28 cellular contexts compared by ENCODE assay signal in the genomic region with DNA sequence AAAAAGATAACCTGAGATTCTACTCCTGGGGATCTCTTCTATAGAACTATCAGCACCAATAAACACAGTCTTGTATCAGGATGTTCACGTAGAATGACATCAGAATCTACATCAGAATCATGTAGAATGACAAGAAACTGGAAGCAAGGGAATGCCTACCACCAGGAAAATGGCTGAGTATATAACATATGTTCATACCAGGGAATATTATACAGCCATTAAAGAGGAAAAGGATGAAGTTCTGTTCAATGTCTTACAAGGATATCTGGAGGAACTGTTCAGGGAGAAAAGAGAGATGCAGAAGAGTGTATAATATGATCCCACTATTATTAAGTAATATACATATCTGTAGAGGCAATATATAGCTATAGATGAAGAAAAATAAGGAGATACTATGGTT.
"Had no signal": no experiment of that assay in that cellular context is flagged by ENCODE, and none has a peak within 500 bp of the region (broad histone marks: within the 10 kb centered on the region; RNA-seq: fewer than 3 reads in every experiment).

No MANE protein-coding gene starts in this region.

- H3K27me3 Mint-ChIP-seq: stimulated activated memory B cell treated with anti-CD40 and anti-IgM and Interleukin-4, amounts not matched to agents 10 μg/mL and 1 μg/mL and 100 μg/mL, for 72 hours; stimulated activated naive CD8-positive, alpha-beta T cell treated with anti-CD3 and anti-CD28 coated beads, Interleukin-15, amount 100 ng/mL, for 72 hours; stimulated activated naive CD8-positive, alpha-beta T cell treated with anti-CD3 and anti-CD28 coated beads, Interleukin-15, Interleukin-2, amounts not matched to agents 100 ng/mL and 50 ng/mL, for 24 hours; type B pancreatic cell had no signal

- H3K9me3 ChIP-seq: stomach, suprapubic skin, testis, thoracic aorta, thyroid gland, tibial artery, tibial nerve, transverse colon, upper lobe of left lung, upper lobe of right lung, uterus, vagina had no signal

- H3K4me3 Mint-ChIP-seq: stimulated activated effector memory CD8-positive, alpha-beta T cell treated with anti-CD3 and anti-CD28 coated beads, Interleukin-12 subunit alpha, Interleukin-12 subunit beta, amount 100 ng/mL, for 72 hours; stimulated activated memory B cell treated with anti-CD40 and anti-IgM and Interleukin-4, amounts not matched to agents 10 μg/mL and 1 μg/mL and 100 μg/mL, for 72 hours; stimulated activated naive B cell treated with anti-CD40 and anti-IgM and Interleukin-4, amounts not matched to agents 10 μg/mL and 1 μg/mL and 100 μg/mL, for 72 hours; stimulated activated naive CD8-positive, alpha-beta T cell treated with anti-CD3 and anti-CD28 coated beads, Interleukin-15, amount 100 ng/mL, for 72 hours; stimulated activated naive CD8-positive, alpha-beta T cell treated with anti-CD3 and anti-CD28 coated beads, Interleukin-15, Interleukin-2, amounts not matched to agents 100 ng/mL and 50 ng/mL, for 24 hours; type B pancreatic cell had no signal

- DNase-seq: stimulated activated CD4-positive, alpha-beta T cell treated with anti-CD3 and anti-CD28 coated beads, Interleukin-2, amount 100 ng/mL, for 48 hours; stimulated activated CD4-positive, alpha-beta T cell treated with anti-CD3 and anti-CD28 coated beads, Interleukin-4, amount 100 ng/mL, for 1 hour; stimulated activated CD4-positive, alpha-beta T cell treated with anti-CD3 and anti-CD28 coated beads, Interleukin-4, amount 100 ng/mL, for 24 hours; stimulated activated CD4-positive, alpha-beta T cell treated with anti-CD3 and anti-CD28 coated beads, Interleukin-4, amount 100 ng/mL, for 4 hours; stimulated activated CD8-positive, alpha-beta memory T cell treated with anti-CD3 and anti-CD28 coated beads, Interleukin-4, amount 100 ng/mL, for 48 hours; stimulated activated naive B cell treated with anti-CD40 and anti-IgM and Interleukin-4, amounts not matched to agents 10 μg/mL and 1 μg/mL and 100 μg/mL, for 72 hours; stimulated activated naive CD4-positive, alpha-beta T cell; stimulated activated naive CD4-positive, alpha-beta T cell treated with Interleukin-2 at 50 U/mL for 16 hours; stimulated activated naive CD8-positive, alpha-beta T cell treated with anti-CD3 and anti-CD28 coated beads, Interleukin-15, amount 100 ng/mL, for 72 hours; stimulated activated naive CD8-positive, alpha-beta T cell treated with anti-CD3 and anti-CD28 coated beads, Interleukin-15, Interleukin-2, amounts not matched to agents 100 U/mL and 50 U/mL, for 24 hours; stomach; substantia nigra; testis; thyroid gland; tibial artery; transverse colon; trophoblast cell; upper lobe of left lung; upper lobe of right lung; uterus had no signal

- H3K36me3 Mint-ChIP-seq: stimulated activated effector memory CD8-positive, alpha-beta T cell treated with anti-CD3 and anti-CD28 coated beads, Interleukin-12 subunit alpha, Interleukin-12 subunit beta, amount 100 ng/mL, for 72 hours had no signal

- H3K36me3 ChIP-seq: suprapubic skin, thyroid gland, transverse colon, upper lobe of left lung, upper lobe of right lung, uterus, vagina had no signal

- ATAC-seq: stimulated activated effector memory CD8-positive, alpha-beta T cell treated with anti-CD3 and anti-CD28 coated beads, Interleukin-12 subunit alpha, Interleukin-12 subunit beta, amount 100 ng/mL, for 72 hours; stimulated activated memory B cell treated with anti-CD40 and anti-IgM and Interleukin-4, amounts not matched to agents 10 μg/mL and 1 μg/mL and 100 μg/mL, for 72 hours; stimulated activated naive CD8-positive, alpha-beta T cell treated with anti-CD3 and anti-CD28 coated beads, Interleukin-15, Interleukin-2, amounts not matched to agents 100 U/mL and 50 U/mL, for 24 hours; upper lobe of right lung had no signal

- H3K9me3 Mint-ChIP-seq: stimulated activated effector memory CD8-positive, alpha-beta T cell treated with anti-CD3 and anti-CD28 coated beads, Interleukin-12 subunit alpha, Interleukin-12 subunit beta, amount 100 ng/mL, for 72 hours; stimulated activated naive CD8-positive, alpha-beta T cell treated with anti-CD3 and anti-CD28 coated beads, Interleukin-15, Interleukin-2, amounts not matched to agents 100 ng/mL and 50 ng/mL, for 24 hours; type B pancreatic cell had no signal

- H3K4me3 ChIP-seq: stomach, suprapubic skin, testis, thoracic aorta, thyroid gland, tibial artery, tibial nerve, transverse colon, upper lobe of left lung, upper lobe of right lung, uterus, vagina had no signal

- H3K27ac ChIP-seq: stomach, suprapubic skin, testis, thoracic aorta, tibial artery, tibial nerve, transverse colon, upper lobe of left lung, upper lobe of right lung, uterus, vagina had no signal

- H3K27me3 ChIP-seq: stomach, suprapubic skin, testis, thyroid gland, tibial artery, tibial nerve, transverse colon, upper lobe of left lung, upper lobe of right lung, uterus, vagina had no signal

- H3K4me1 ChIP-seq: testis had no signal

- H3K27ac Mint-ChIP-seq: stimulated activated effector memory CD8-positive, alpha-beta T cell treated with anti-CD3 and anti-CD28 coated beads, Interleukin-12 subunit alpha, Interleukin-12 subunit beta, amount 100 ng/mL, for 72 hours; stimulated activated memory B cell treated with anti-CD40 and anti-IgM and Interleukin-4, amounts not matched to agents 10 μg/mL and 1 μg/mL and 100 μg/mL, for 72 hours; stimulated activated naive B cell treated with anti-CD40 and anti-IgM and Interleukin-4, amounts not matched to agents 10 μg/mL and 1 μg/mL and 100 μg/mL, for 72 hours; stimulated activated naive CD8-positive, alpha-beta T cell treated with anti-CD3 and anti-CD28 coated beads, Interleukin-15, Interleukin-2, amounts not matched to agents 100 ng/mL and 50 ng/mL, for 24 hours; type B pancreatic cell had no signal
